In the genomic region with DNA sequence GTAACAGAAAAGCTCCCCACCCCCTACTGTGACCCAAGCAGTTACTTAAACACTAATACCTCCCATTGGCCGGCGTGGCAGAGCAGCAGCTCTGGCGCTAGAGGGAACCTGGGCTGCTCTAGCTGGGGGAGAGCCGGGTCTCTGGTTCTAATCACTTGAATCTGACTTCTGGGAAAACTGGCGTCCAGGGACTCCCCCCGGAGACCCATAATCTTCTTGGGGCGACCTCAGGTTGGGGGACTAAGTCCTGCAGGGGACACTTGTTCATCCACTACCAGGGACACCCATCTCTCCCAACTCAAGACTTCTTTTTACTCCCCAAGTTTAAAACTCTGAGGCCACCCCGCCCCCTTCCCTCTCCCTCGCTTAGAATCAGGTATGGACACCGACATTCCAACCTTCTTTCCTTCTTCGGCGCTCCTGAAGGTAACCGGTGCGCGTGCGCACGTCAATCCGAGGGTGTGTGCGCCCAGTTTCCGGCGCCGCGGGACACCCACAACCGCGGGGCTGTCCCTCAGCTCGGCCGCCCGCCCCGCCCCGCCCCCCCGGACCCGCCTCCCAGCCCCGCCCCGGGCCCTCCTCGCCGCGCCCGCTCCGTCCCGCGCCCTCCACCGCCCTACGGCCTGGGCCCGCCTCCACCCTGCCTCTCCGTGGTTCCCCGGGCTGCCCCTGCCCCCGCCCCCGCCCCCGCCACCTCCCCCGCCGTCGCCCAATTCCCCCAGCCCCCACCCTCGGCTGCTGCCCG, we compare ENCODE assay signal across 8 cellular contexts. TPM values are rescaled to one million over a fixed set of nuclear protein-coding genes. Genes with fewer than 3 reads are reported as not detected.
DNase-seq lines count a peak whose midpoint lies in the region; ATAC-seq and TF ChIP-seq lines count a peak whose summit lies in the region.

A gene with protein sequence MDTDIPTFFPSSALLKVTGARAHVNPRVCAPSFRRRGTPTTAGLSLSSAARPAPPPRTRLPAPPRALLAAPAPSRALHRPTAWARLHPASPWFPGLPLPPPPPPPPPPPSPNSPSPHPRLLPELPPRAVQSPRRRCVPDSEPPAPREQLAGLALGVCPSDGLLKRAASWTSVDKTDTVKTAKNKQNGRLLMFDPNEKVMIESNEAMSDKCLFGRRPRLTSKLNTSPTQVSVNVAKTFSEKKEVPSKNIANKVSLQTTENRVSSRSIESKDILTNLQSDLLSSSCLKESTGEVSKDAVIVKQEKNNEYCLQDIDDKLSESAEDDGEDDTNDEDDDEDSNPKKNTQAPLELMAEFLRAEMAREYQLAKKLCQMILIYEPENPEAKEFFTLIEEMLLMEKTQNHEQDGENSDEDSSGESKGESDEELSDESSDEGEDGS (plus strand): TSS at position 75 of the 745 bp plus-strand sequence. CDS start 304 bp downstream, at position 379.

- CTCF ChIA-PET in GM10248 (lab: Yijun Ruan, JAX) = interaction anchor here (1.4 to 2.5 kb wide), 3 partner anchors 10 to 361 kb away, joined by 3 to 8 read pairs (median 5); no protein-coding TSS in a partner anchor

- H3K79me2 ChIP-seq in hepatocyte = no peaks in the 10 kb centered on the region

- H3K4me1 ChIP-seq in ascending aorta (no peaks in the 10 kb centered on the region), hepatocyte (ENCODE audit: insufficient read depth) (peaks cover 3% of the 10 kb centered on the region), aorta (ENCODE audit: control insufficient read depth in 1 of 2, insufficient read depth in 2 of 2, low read length in 2 of 2) (no peaks in the 10 kb centered on the region)

- POLR2A ChIA-PET in GM10248 (lab: Yijun Ruan, JAX) = no interaction called here

- H3K27ac ChIP-seq in ascending aorta (peak within 1 kb of the TSS; percentile 68 to 80), hepatocyte (peak within 1 kb of the TSS; percentile 93), aorta (ENCODE audit: low read depth in 1 of 2, low read length in 2 of 2) (peak within 1 kb of the TSS in 1 of 2 donors; percentile 22)

- H3K4me2 ChIP-seq in hepatocyte = peak within 1 kb of the TSS; percentile 88

- TF ChIP-seq CTCF in GM10248 (IDR thresholded peaks at IDR 0.05; ENCODE audit: control extremely low read depth, extremely low read depth, low read depth, missing control alignments) = no peak
- peak in 1 of 3 experiments; percentile 27 for TF ChIP-seq CTCF in ascending aorta (IDR thresholded peaks at IDR 0.05)
- peak; percentile 26 for TF ChIP-seq CTCF in hepatocyte (IDR thresholded peaks at IDR 0.05; ENCODE audit: poor library complexity)

- H3K9me3 ChIP-seq in ascending aorta (no peaks in the 10 kb centered on the region), hepatocyte (ENCODE audit: low read depth) (no peaks in the 10 kb centered on the region), aorta (ENCODE audit: control insufficient read depth, low read length) (no peaks in the 10 kb centered on the region)

- intact Hi-C loops in ascending aorta (cut with DNase I) (loop anchor here (2.0 to 5.0 kb wide), 4 partner anchors 46 to 216 kb away; a partner anchor contains a TSS), aorta (cut with DNase I) (loop anchor here (2.0 to 5.0 kb wide), 4 partner anchors 33 to 53 kb away; a partner anchor contains a TSS)

- no peaks in the 10 kb centered on the region for H3K36me3 ChIP-seq in ascending aorta
- no peaks in the 10 kb centered on the region for H3K36me3 ChIP-seq in hepatocyte (replicated peaks; ENCODE audit: insufficient read depth, low read depth)
- no peaks in the 10 kb centered on the region for H3K36me3 ChIP-seq in aorta (ENCODE audit: control insufficient read depth in 1 of 2, insufficient read depth in 2 of 2, low read length in 1 of 2)

- H3K9me2 ChIP-seq in hepatocyte (replicated peaks; ENCODE audit: insufficient read depth) = no peaks in the 10 kb centered on the region

- H4K20me1 ChIP-seq in hepatocyte (ENCODE audit: insufficient read depth, poor library complexity, severe bottlenecking) = no peaks in the 10 kb centered on the region

- ATAC-seq in HG02610 (IDR thresholded peaks at IDR 0.05; ENCODE audit: unreplicated experiment) (peak; percentile 83), aorta (ENCODE audit: low FRiP score) (peak; percentile 94)

- peak within 1 kb of the TSS; percentile 97 for H2AFZ ChIP-seq in hepatocyte

- peak; percentile 92 for DNase-seq in GM10248 (ENCODE audit: extremely low spot score)
- peak; percentile 85 for DNase-seq in NCI-H1436 (lab: John Stamatoyannopoulos, UW)
- DNase-seq in T-helper 2 cell = peak; percentile 21 to 81 (median 46)
- peak in 1 of 2 donors; percentile 83 for DNase-seq in ascending aorta (ENCODE audit: low spot score in 2 of 2)
- peak; percentile 93 for DNase-seq in hepatocyte (ENCODE audit: low spot score)
- peak; percentile 78 for DNase-seq in retina
- peak; percentile 76 to 91 for DNase-seq in aorta

- WGBS in hepatocyte (ENCODE audit: low lambda C conversion rate, missing lambda C conversion rate) = 1% methylated on average over 18 of the region's 54 CpGs
- WGBS in aorta, 2 donors = 1% methylated on average over 46 to 54 of the region's 54 CpGs

- peak within 1 kb of the TSS; percentile 71 to 75 for H3K4me3 ChIP-seq in ascending aorta
- peak within 1 kb of the TSS; percentile 81 for H3K4me3 ChIP-seq in hepatocyte
- H3K4me3 ChIP-seq in aorta (ENCODE audit: low read length in 2 of 2) = peak within 1 kb of the TSS; percentile 28 to 67

- H3K27me3 ChIP-seq in ascending aorta = no peaks in the 10 kb centered on the region
- H3K27me3 ChIP-seq in hepatocyte = no peaks in the 10 kb centered on the region
- no peaks in the 10 kb centered on the region for H3K27me3 ChIP-seq in aorta (ENCODE audit: control insufficient read depth in 1 of 2, insufficient read depth in 2 of 2, low read length in 1 of 2)

RNA-seq across cellular contexts. Expression of the gene that starts here (rescaled TPM):
- not detected for total RNA-seq in ascending aorta
- 0.52 TPM in 1 of 2 replicates, not detected in the other for total RNA-seq in hepatocyte
- 1.9 and 3.1 TPM in 2 replicates for polyA plus RNA-seq in hepatocyte
- total RNA-seq in aorta = 1 to 10 TPM in 1 of 2 donors, under 1 TPM in 1; 0.69 to 1.3 TPM
- polyA plus RNA-seq in aorta = 1 to 10 TPM in 1 of 2 donors, not detected in 1; 3.0 TPM
